ENCODE assay signal across 8 cellular contexts in genomic region chr9:66153021-66153725, GRCh38.
DNase-seq lines count a peak whose midpoint lies in the region; ATAC-seq and TF ChIP-seq lines count a peak whose summit lies in the region.
"Not testable (repeated sequence)": the region's sequence is repeated elsewhere in the genome, so short reads cannot be mapped to it uniquely, and the experiment has no call there.

No MANE protein-coding gene starts in this region.

- not testable (repeated sequence) for H3K9me3 ChIP-seq in HUES48 (ENCODE audit: control insufficient read depth, insufficient read depth, low read length); aorta (ENCODE audit: control insufficient read depth, low read length)

- H3K27ac ChIP-seq in HUES48 (ENCODE audit: low read depth, low read length); aorta (ENCODE audit: low read depth in 1 of 2, low read length in 2 of 2): not testable (repeated sequence)

- TF ChIP-seq CTCF in HFF-Myc (IDR thresholded peaks at IDR 0.05; ENCODE audit: low read depth, low read length, missing control alignments) (peak; percentile 15), choroid plexus epithelial cell (conservative IDR thresholded peaks at IDR 0.05; ENCODE audit: low read depth, low read length) (peak; percentile 31)
- TF ChIP-seq CTCF in retinal pigment epithelial cell (conservative IDR thresholded peaks at IDR 0.05; ENCODE audit: low read depth, low read length), result not testable (repeated sequence)

- not testable (repeated sequence) for H3K4me1 ChIP-seq in HUES48 (ENCODE audit: control insufficient read depth, insufficient read depth, low read length); aorta (ENCODE audit: control insufficient read depth in 1 of 2, insufficient read depth in 2 of 2, low read length in 2 of 2)

- H3K27me3 ChIP-seq in HUES48 (ENCODE audit: control insufficient read depth, insufficient read depth, low read length); aorta (ENCODE audit: control insufficient read depth in 1 of 2, insufficient read depth in 2 of 2, low read length in 1 of 2): not testable (repeated sequence)

- 1 to 8% methylated on average over 6 to 41 of the region's 59 CpGs for WGBS in aorta, 2 donors

- not testable (repeated sequence) for H3K9ac ChIP-seq in HUES48 (ENCODE audit: low read depth, low read length)

- ATAC-seq in GM18517 (IDR thresholded peaks at IDR 0.05; ENCODE audit: unreplicated experiment) (peak; percentile 57), aorta (ENCODE audit: low FRiP score) (peak; percentile 68)

- not testable (repeated sequence) for H3K36me3 ChIP-seq in HUES48 (ENCODE audit: control insufficient read depth, insufficient read depth, low read length); aorta (ENCODE audit: control insufficient read depth in 1 of 2, insufficient read depth in 2 of 2, low read length in 1 of 2)

- not testable (repeated sequence) for H3K4me3 ChIP-seq in HFF-Myc (replicated peaks; ENCODE audit: low read depth, low read length); choroid plexus epithelial cell (ENCODE audit: low read depth, low read length); aorta (ENCODE audit: low read length in 2 of 2)
- peak overlapping the region; percentile 50; the same call in 1 of the 2 replicates for H3K4me3 ChIP-seq in HUES48 (ENCODE audit: low read depth, low read length)
- peak overlapping the region; percentile 32 for H3K4me3 ChIP-seq in retinal pigment epithelial cell (ENCODE audit: low read length)

- intact Hi-C loops in aorta (cut with DNase I), result not testable (repeated sequence)

- DNase-seq in HFF-Myc (ENCODE audit: extremely low read depth, low read depth); retinal pigment epithelial cell (ENCODE audit: low read depth): not testable (repeated sequence)
- DNase-seq in activated CD4-positive, alpha-beta T cell treated with anti-CD3 and anti-CD28 coated beads, Interleukin-2, amount 50 U/mL, for 24 hours (ENCODE audit: low read depth in 1 of 2, low spot score in 1 of 2), result peak; percentile 0 to 15
- DNase-seq in choroid plexus epithelial cell (ENCODE audit: low read depth) (peak; percentile 66), inferior parietal cortex (ENCODE audit: extremely low spot score) (peak; percentile 4), aorta (peak in 1 of 2 donors; percentile 40)
